In genomic region chr4:64250488-64250887, GRCh38 we compare ENCODE assay signal across 22 cellular contexts.
DNase-seq lines count a peak whose midpoint lies in the region; ATAC-seq, FAIRE-seq and TF ChIP-seq lines count a peak whose summit lies in the region.
"Had no signal": no experiment of that assay in that cellular context is flagged by ENCODE, and none has a peak within 500 bp of the region (broad histone marks: within the 10 kb centered on the region; RNA-seq: fewer than 3 reads in every experiment).

No MANE protein-coding gene starts in this region.

- H3K27me3 ChIP-seq in SJCRH30 (no peaks in the 10 kb centered on the region), suprapubic skin (no peaks in the 10 kb centered on the region)
- H3K27me3 ChIP-seq: BLaER1 treated with 17β-estradiol and CSF1 and Interleukin-3, amounts not matched to agents 10 nM and 100 nM had no signal

- H3K4me1 ChIP-seq in SJCRH30, result peaks cover 29% of the 10 kb centered on the region
- no peaks in the 10 kb centered on the region for H3K4me1 ChIP-seq in suprapubic skin
- H3K4me1 ChIP-seq: A549; BLaER1 treated with 17β-estradiol and CSF1 and Interleukin-3, amounts not matched to agents 10 nM and 100 nM; Caco-2 had no signal

- no peak for TF ChIP-seq EP300 in suprapubic skin (IDR thresholded peaks at IDR 0.05)

- H3K36me3 Mint-ChIP-seq in stimulated activated naive B cell treated with anti-CD40 and anti-IgM and Interleukin-4, amounts not matched to agents 10 μg/mL and 1 μg/mL and 100 μg/mL, for 72 hours, result no peaks in the 10 kb centered on the region
- H3K36me3 Mint-ChIP-seq: CD8-positive, alpha-beta T cell had no signal

- DNase-seq in DMS 273 (lab: John Stamatoyannopoulos, UW; ENCODE audit: unreplicated experiment) (peak; percentile 17), DMS 273 treated with DMSO at 0.1 percent for 48 hours (lab: John Stamatoyannopoulos, UW) (no peak), NCI-H446 treated with DMSO at 0.1 percent for 48 hours (lab: John Stamatoyannopoulos, UW) (peak; percentile 95), SJCRH30 (peak; percentile 22 to 62), GM19239 (ENCODE audit: insufficient read length, low spot score) (no peak), suprapubic skin (ENCODE audit: low spot score in 2 of 2) (no peak)
- DNase-seq in stimulated activated naive B cell treated with anti-CD40 and anti-IgM and Interleukin-4, amounts not matched to agents 10 μg/mL and 1 μg/mL and 100 μg/mL, for 72 hours, result no peak
- DNase-seq: AML-193; Caco-2; Calu3; CD4-positive, alpha-beta T cell; CD8-positive, alpha-beta T cell; DMS79 treated with DMSO at 0.1 percent for 48 hours; GF-D8 had no signal

- no peak for TF ChIP-seq CTCF in suprapubic skin (IDR thresholded peaks at IDR 0.05)

- peaks cover 27% of the 10 kb centered on the region; the same call in 1 of the 2 replicates for H3K9me3 ChIP-seq in SJCRH30 (replicated peaks)
- no peaks in the 10 kb centered on the region for H3K9me3 ChIP-seq in suprapubic skin
- H3K9me3 ChIP-seq: A549, Caco-2 had no signal

- ATAC-seq in stimulated activated naive B cell treated with anti-CD40 and anti-IgM and Interleukin-4, amounts not matched to agents 10 μg/mL and 1 μg/mL and 100 μg/mL, for 72 hours (replicated peaks), result no peak
- ATAC-seq: A549; CD8-positive, alpha-beta T cell had no signal

- FAIRE-seq in GM19239 (lab: Jason Lieb, UNC), result no peak
- FAIRE-seq: A549, D721Med, G401.6, GM12891 had no signal

- no peaks in the 10 kb centered on the region for H3K4me1 Mint-ChIP-seq in stimulated activated naive B cell treated with anti-CD40 and anti-IgM and Interleukin-4, amounts not matched to agents 10 μg/mL and 1 μg/mL and 100 μg/mL, for 72 hours
- H3K4me1 Mint-ChIP-seq: B cell had no signal

- TF ChIP-seq POLR2A in suprapubic skin (IDR thresholded peaks at IDR 0.05), result no peak

- H3K36me3 ChIP-seq in SJCRH30 (no peaks in the 10 kb centered on the region), suprapubic skin (no peaks in the 10 kb centered on the region)
- H3K36me3 ChIP-seq: BLaER1 treated with 17β-estradiol and CSF1 and Interleukin-3, amounts not matched to agents 10 nM and 100 nM had no signal

- H3K27me3 Mint-ChIP-seq in stimulated activated naive B cell treated with anti-CD40 and anti-IgM and Interleukin-4, amounts not matched to agents 10 μg/mL and 1 μg/mL and 100 μg/mL, for 72 hours, result no peaks in the 10 kb centered on the region
- H3K27me3 Mint-ChIP-seq: B cell; CD4-positive, alpha-beta T cell had no signal

- no peak overlapping the region for H3K27ac Mint-ChIP-seq in stimulated activated naive B cell treated with anti-CD40 and anti-IgM and Interleukin-4, amounts not matched to agents 10 μg/mL and 1 μg/mL and 100 μg/mL, for 72 hours
- H3K27ac Mint-ChIP-seq: B cell; CD4-positive, alpha-beta T cell; CD8-positive, alpha-beta T cell had no signal

- H3K9me3 Mint-ChIP-seq in stimulated activated naive B cell treated with anti-CD40 and anti-IgM and Interleukin-4, amounts not matched to agents 10 μg/mL and 1 μg/mL and 100 μg/mL, for 72 hours, result peaks cover 6 to 9% of the 10 kb centered on the region in 2 donors

- H3K27ac ChIP-seq in SJCRH30 (peak overlapping the region; percentile 90), suprapubic skin (no peak overlapping the region)
- H3K27ac ChIP-seq: 22Rv1; A549; BLaER1 treated with 17β-estradiol and CSF1 and Interleukin-3, amounts not matched to agents 10 nM and 100 nM; C4-2B had no signal

- H3K4me3 ChIP-seq in SJCRH30, result no peak overlapping the region
- no peak overlapping the region for H3K4me3 ChIP-seq in suprapubic skin
- H3K4me3 ChIP-seq: A549; BLaER1 treated with 17β-estradiol and CSF1 and Interleukin-3, amounts not matched to agents 10 nM and 100 nM had no signal

- no peak overlapping the region for H3K4me3 Mint-ChIP-seq in stimulated activated naive B cell treated with anti-CD40 and anti-IgM and Interleukin-4, amounts not matched to agents 10 μg/mL and 1 μg/mL and 100 μg/mL, for 72 hours
- H3K4me3 Mint-ChIP-seq: B cell; CD4-positive, alpha-beta T cell; CD8-positive, alpha-beta T cell had no signal

Comparison
In these comparisons a context has a peak if more than half of its experiments do, and no peak if none do; other contexts are left out.
1. DNase-seq: peak in DMS 273 (single experiment), NCI-H446 treated with DMSO at 0.1 percent for 48 hours (single experiment) and SJCRH30 (2 of 2); none in DMS 273 treated with DMSO at 0.1 percent for 48 hours (single experiment), GM19239 (single experiment), stimulated activated naive B cell treated with anti-CD40 and anti-IgM and Interleukin-4, amounts not matched to agents 10 μg/mL and 1 μg/mL and 100 μg/mL, for 72 hours (single experiment) and suprapubic skin (0 of 2).